Comparison of ENCODE assay signal across 8 cellular contexts in genomic region chr1:21334214-21335087, GRCh38.
A peak's percentile ranks its signal among the peaks of the same experiment; 100 is the strongest.
DNase-seq lines count a peak whose midpoint lies in the region; ATAC-seq, FAIRE-seq and TF ChIP-seq lines count a peak whose summit lies in the region.

No MANE protein-coding gene starts in this region.

- ATAC-seq in GM21367 (IDR thresholded peaks at IDR 0.05; ENCODE audit: unreplicated experiment): peak; percentile 61

- DNase-seq in D341Med (ENCODE audit: low spot score): peak; percentile 67
- DNase-seq in HTR-8/SVneo (ENCODE audit: insufficient read length, low spot score): peak; percentile 67
- DNase-seq in T-helper 9 cell: peak; percentile 73
- peak; percentile 82 for DNase-seq in astrocyte of the cerebellum (ENCODE audit: low read depth)
- DNase-seq in iPS-NIHi11 (ENCODE audit: low spot score): peak; percentile 67
- peak; percentile 56 to 67 (median 64) for DNase-seq in stimulated activated CD4-positive, alpha-beta T cell treated with anti-CD3 and anti-CD28 coated beads, Interleukin-12 subunit alpha, Interleukin-12 subunit beta, amount 100 ng/mL, for 48 hours (ENCODE audit: low read depth in 2 of 3, low spot score in 1 of 3)
- no peak for DNase-seq in inferior parietal cortex (ENCODE audit: extremely low spot score)

- in situ Hi-C loops in astrocyte of the cerebellum (cut with HindIII; ENCODE audit: low sequenced_read_pairs): loop anchor here (10.0 kb wide), 1 partner anchor 90 kb away; no protein-coding TSS in a partner anchor

- peak; percentile 93 for TF ChIP-seq CTCF in astrocyte of the cerebellum (IDR thresholded peaks at IDR 0.05; ENCODE audit: low read depth, low read length, missing control alignments)

- H3K4me3 ChIP-seq in astrocyte of the cerebellum (ENCODE audit: low read depth, low read length): peak overlapping the region; percentile 8

- peak; percentile 74 for FAIRE-seq in HTR-8/SVneo (lab: Jason Lieb, UNC)
